Comparison of ENCODE assay signal across 15 cellular contexts in genomic region chr9:137063311-137064026, GRCh38. TPM values are rescaled to one million over a fixed set of nuclear protein-coding genes. Genes with fewer than 3 reads are reported as not detected.
A peak's percentile ranks its signal among the peaks of the same experiment; 100 is the strongest.
DNase-seq lines count a peak whose midpoint lies in the region; ATAC-seq and TF ChIP-seq lines count a peak whose summit lies in the region.
"Had no signal": no experiment of that assay in that cellular context is flagged by ENCODE, and none has a peak within 500 bp of the region (broad histone marks: within the 10 kb centered on the region; RNA-seq: fewer than 3 reads in every experiment).

No MANE protein-coding gene starts in this region.

- H3K27ac Mint-ChIP-seq in MCF 10A (ENCODE audit: low read depth, unreplicated experiment), result no peak overlapping the region

- TF ChIP-seq POLR2A in breast epithelium (IDR thresholded peaks at IDR 0.05) (no peak), NB4 (IDR thresholded peaks at IDR 0.05; ENCODE audit: extremely low read depth, insufficient read length) (peak; percentile 13), testis (IDR thresholded peaks at IDR 0.05) (no peak)

- H3K36me3 Mint-ChIP-seq in MCF 10A (ENCODE audit: insufficient read depth, unreplicated experiment), result no peaks in the 10 kb centered on the region
- H3K36me3 Mint-ChIP-seq: IgD-negative memory B cell had no signal

- H3K56ac ChIP-seq in mesendoderm (ENCODE audit: low read length), result peak overlapping the region; percentile 34

- H3K4me3 ChIP-seq in breast epithelium (peak overlapping the region in 2 of 3 donors; percentile 9 to 40), NB4 (ENCODE audit: low read depth, low read length) (no peak overlapping the region), WERI-Rb-1 (ENCODE audit: low read depth, low read length) (no peak overlapping the region), mesendoderm (ENCODE audit: low read length) (no peak overlapping the region), testis (no peak overlapping the region)

- no peaks in the 10 kb centered on the region for H3K9me3 ChIP-seq in breast epithelium
- H3K9me3 ChIP-seq in WERI-Rb-1 (ENCODE audit: severe bottlenecking), result no peaks in the 10 kb centered on the region
- H3K9me3 ChIP-seq in testis, result no peaks in the 10 kb centered on the region
- H3K9me3 ChIP-seq: BE2C had no signal

- no peak overlapping the region for H4K8ac ChIP-seq in mesendoderm (ENCODE audit: low read depth, low read length)

- H3K4me1 Mint-ChIP-seq in MCF 10A (ENCODE audit: insufficient read depth, unreplicated experiment), result peaks cover 17% of the 10 kb centered on the region

- POLR2A ChIA-PET in MCF 10A (lab: Yijun Ruan, JAX), result interaction anchor here (0.7 to 2.3 kb wide), 4 partner anchors 17 to 124 kb away, joined by 3 to 13 read pairs (median 8); partner anchors contain the start of genes MAN1B1 and NPDC1

- DNase-seq in breast epithelium (ENCODE audit: low spot score in 2 of 2) (no peak), MCF 10A (ENCODE audit: unreplicated experiment) (no peak), NB4 (ENCODE audit: low read depth) (no peak), WERI-Rb-1 (no peak), mesendoderm (no peak), testis (no peak)
- no peak for DNase-seq in activated CD4-positive, alpha-beta T cell treated with anti-CD3 and anti-CD28 coated beads, Interleukin-2, amount 50 U/mL, for 4 hours
- DNase-seq: NCI-H1105, NCI-H1436 treated with DMSO at 0.1 percent for 48 hours, NCI-H187 treated with DMSO at 0.1 percent for 48 hours, NCI-H446 treated with DMSO at 0.1 percent for 48 hours had no signal

- H3K36me3 ChIP-seq in breast epithelium (no peaks in the 10 kb centered on the region), WERI-Rb-1 (peaks cover 40% of the 10 kb centered on the region), mesendoderm (ENCODE audit: control insufficient read depth, insufficient read depth, low read length) (no peaks in the 10 kb centered on the region), testis (ENCODE audit: low read depth, missing control alignments) (no peaks in the 10 kb centered on the region)

- ATAC-seq in GM18520 (IDR thresholded peaks at IDR 0.05; ENCODE audit: unreplicated experiment), result no peak

- H3K27me3 Mint-ChIP-seq in MCF 10A (ENCODE audit: insufficient read depth, unreplicated experiment), result no peaks in the 10 kb centered on the region

- no peaks in the 10 kb centered on the region for H3K27me3 ChIP-seq in breast epithelium
- H3K27me3 ChIP-seq in WERI-Rb-1 (ENCODE audit: insufficient read depth, low read depth, severe bottlenecking), result no peaks in the 10 kb centered on the region
- no peaks in the 10 kb centered on the region for H3K27me3 ChIP-seq in mesendoderm (ENCODE audit: insufficient read depth, low read length, poor library complexity)
- no peaks in the 10 kb centered on the region for H3K27me3 ChIP-seq in testis
- H3K27me3 ChIP-seq: BE2C had no signal

- H3K79me2 ChIP-seq in mesendoderm (ENCODE audit: control insufficient read depth, insufficient read depth, low read length), result no peaks in the 10 kb centered on the region

- H3K4me3 Mint-ChIP-seq in MCF 10A (ENCODE audit: unreplicated experiment), result no peak overlapping the region
- H3K4me3 Mint-ChIP-seq: IgD-negative memory B cell had no signal

- CTCF ChIA-PET in MCF 10A (lab: Yijun Ruan, JAX), result interaction anchor here (0.6 to 10.9 kb wide), 12 partner anchors 8 to 663 kb away, joined by 3 to 170 read pairs (median 5); partner anchors contain the start of genes ABCA2, CLIC3, FUT7 and MAN1B1

- H4K5ac ChIP-seq in mesendoderm (ENCODE audit: low read length), result no peak overlapping the region

- peak overlapping the region; percentile 38 for H3K9ac ChIP-seq in mesendoderm (ENCODE audit: low read length)

- no peak overlapping the region for H3K23ac ChIP-seq in mesendoderm (ENCODE audit: low read length)

- H2BK5ac ChIP-seq in mesendoderm (ENCODE audit: low read length), result no peak overlapping the region

- intact Hi-C loops in breast epithelium (cut with DNase I; ENCODE audit: low total_unique reads), result no loop called here
- intact Hi-C loops in MCF 10A (cut with micrococcal nuclease), result loop anchor here (1.0 kb wide), 1 partner anchor 17 kb away; the partner anchor contains the start of gene NPDC1
- intact Hi-C loops in testis (cut with DNase I; ENCODE audit: low total_unique reads), result no loop called here

- no peak overlapping the region for H2BK120ac ChIP-seq in mesendoderm (ENCODE audit: low read depth, low read length)

- TF ChIP-seq CTCF in breast epithelium (IDR thresholded peaks at IDR 0.05) (no peak), MCF 10A (IDR thresholded peaks at IDR 0.05; ENCODE audit: unreplicated experiment) (no peak), NB4 (IDR thresholded peaks at IDR 0.05; ENCODE audit: low read depth, low read length) (no peak), WERI-Rb-1 (IDR thresholded peaks at IDR 0.05; ENCODE audit: low read depth, low read length) (no peak), testis (IDR thresholded peaks at IDR 0.05) (no peak)

- H3K27ac ChIP-seq in breast epithelium (peak overlapping the region; percentile 54 to 63), WERI-Rb-1 (peak overlapping the region; percentile 50), mesendoderm (ENCODE audit: low read depth, low read length) (no peak overlapping the region), testis (no peak overlapping the region)

- no CpG with 5 or more reads among the region's 26 CpGs for WGBS in mesendoderm (ENCODE audit: extremely low coverage, insufficient coverage, low lambda C conversion rate)
- WGBS in testis, 2 donors, result 91 to 93% methylated on average over 9 to 13 of the region's 26 CpGs

- H3K4me1 ChIP-seq in breast epithelium (peaks cover 0 to 3% of the 10 kb centered on the region in 2 donors), mesendoderm (ENCODE audit: control insufficient read depth, low read depth, low read length) (no peaks in the 10 kb centered on the region), testis (peaks cover 4% of the 10 kb centered on the region)

- H3K18ac ChIP-seq in mesendoderm (ENCODE audit: low read length), result no peak overlapping the region

- H3K9me3 Mint-ChIP-seq in MCF 10A (ENCODE audit: unreplicated experiment), result no peaks in the 10 kb centered on the region
- H3K9me3 Mint-ChIP-seq: IgD-negative memory B cell had no signal

- no peak overlapping the region for H2BK15ac ChIP-seq in mesendoderm (replicated peaks; ENCODE audit: low read depth)

- H3K4ac ChIP-seq in mesendoderm (ENCODE audit: low read depth, low read length), result no peak overlapping the region

- H2AK5ac ChIP-seq in mesendoderm (ENCODE audit: low read length), result no peak overlapping the region

- H3K4me2 ChIP-seq in mesendoderm (ENCODE audit: low read length), result no peak overlapping the region

- H3K79me1 ChIP-seq in mesendoderm (ENCODE audit: low read length), result no peaks in the 10 kb centered on the region

- no TSS peak for BruUV-seq in MCF 10A (replicated peaks; lab: Mats Ljungman, UMichigan)

RNA-seq across cellular contexts. Expression of gene SAPCD2, which starts 6.9 kb away (rescaled TPM):
- total RNA-seq in breast epithelium, result 1 to 10 TPM in 2 of 3 donors, under 1 TPM in 1; 0.96 to 2.9 (median 2.8) TPM
- total RNA-seq in MCF 10A (2022), result 5.7 and 15.7 TPM in 2 replicates
- polyA plus RNA-seq in mesendoderm (2013, experiment 1 of 2), result 14.2 TPM
- 14.5 TPM for polyA plus RNA-seq in mesendoderm (2013, experiment 2 of 2)
- total RNA-seq in testis, result 1 to 10 TPM; 1.4 to 1.7 TPM
- polyA plus RNA-seq in testis (ENCODE audit: insufficient read depth, low read depth, low replicate concordance), result 0.78 TPM

RNA-seq across cellular contexts. Expression of gene ENTPD2, which starts 9.6 kb away (rescaled TPM):
- 1 to 10 TPM in 2 of 3 donors, under 1 TPM in 1; 0.16 to 6.7 (median 3.6) TPM for total RNA-seq in breast epithelium
- 13.4 and 31.5 TPM in 2 replicates for total RNA-seq in MCF 10A (2022)
- 0.58 TPM for polyA plus RNA-seq in mesendoderm (2013, experiment 1 of 2)
- polyA plus RNA-seq in mesendoderm (2013, experiment 2 of 2), result 0.57 TPM
- total RNA-seq in testis, result 1 to 10 TPM; 5.7 to 9.6 TPM
- 8.5 TPM for polyA plus RNA-seq in testis (ENCODE audit: insufficient read depth, low read depth, low replicate concordance)
- total RNA-seq: H7 had no signal
- polyA plus RNA-seq: IgD-negative memory B cell had no signal

RNA-seq across cellular contexts. Expression of gene UAP1L1, which starts 13.8 kb away (rescaled TPM):
- 10 to 100 TPM in 1 of 3 donors, 1 to 10 TPM in 2; 6.7 to 12.0 (median 6.9) TPM for total RNA-seq in breast epithelium
- total RNA-seq in MCF 10A (2022), result 1.0 and 3.7 TPM in 2 replicates
- 0.67 TPM for polyA plus RNA-seq in mesendoderm (2013, experiment 1 of 2)
- polyA plus RNA-seq in mesendoderm (2013, experiment 2 of 2), result 0.63 TPM
- total RNA-seq in testis, result 10 to 100 TPM in 1 of 2 donors, 1 to 10 TPM in 1; 7.2 to 10.1 TPM
- 6.9 TPM for polyA plus RNA-seq in testis (ENCODE audit: insufficient read depth, low read depth, low replicate concordance)

RNA-seq across cellular contexts. Expression of gene NPDC1, which starts 17.5 kb away (rescaled TPM):
- total RNA-seq in breast epithelium (10 to 100 TPM; 21.9 to 63.9 (median 63.1) TPM), MCF 10A (2022) (161 and 171 TPM in 2 replicates), testis (100 to 1,000 TPM in 1 of 2 donors, 10 to 100 TPM in 1; 75.9 to 103 TPM)
- 9.7 TPM for polyA plus RNA-seq in mesendoderm (2013, experiment 1 of 2)
- 10.2 TPM for polyA plus RNA-seq in mesendoderm (2013, experiment 2 of 2)
- 47.7 TPM for polyA plus RNA-seq in testis (ENCODE audit: insufficient read depth, low read depth, low replicate concordance)

RNA-seq across cellular contexts. Expression of gene MAN1B1, which starts 23.3 kb away (rescaled TPM):
- total RNA-seq in breast epithelium (10 to 100 TPM; 50.1 to 62.8 (median 50.8) TPM), MCF 10A (2022) (46.5 and 49.1 TPM in 2 replicates), testis (100 to 1,000 TPM; 122 to 124 TPM)
- 17.9 TPM for polyA plus RNA-seq in mesendoderm (2013, experiment 1 of 2)
- polyA plus RNA-seq in mesendoderm (2013, experiment 2 of 2), result 17.2 TPM
- 62.2 TPM for polyA plus RNA-seq in testis (ENCODE audit: insufficient read depth, low read depth, low replicate concordance)

Comparison
In these comparisons a context has a peak if more than half of its experiments do, and no peak if none do; other contexts are left out.
1. H3K27ac ChIP-seq: peak in breast epithelium (2 of 2) and WERI-Rb-1 (single experiment); none in mesendoderm (single experiment) and testis (0 of 2).
2. H3K4me3 ChIP-seq: peak in breast epithelium (2 of 3); none in NB4 (single experiment), WERI-Rb-1 (single experiment), mesendoderm (single experiment) and testis (0 of 2).